Comparison of ENCODE assay signal across 32 cellular contexts in genomic region chr12:68293347-68293746, GRCh38. TPM values are rescaled to one million over a fixed set of nuclear protein-coding genes. Genes with fewer than 3 reads are reported as not detected.
"Had no signal": no experiment of that assay in that cellular context is flagged by ENCODE, and none has a peak within 500 bp of the region (broad histone marks: within the 10 kb centered on the region; RNA-seq: fewer than 3 reads in every experiment).

No MANE protein-coding gene starts in this region.

- H3K4me1 Mint-ChIP-seq: nephron progenitor cell had no signal

- H3K9me3 Mint-ChIP-seq: effector memory CD8-positive, alpha-beta T cell; mesothelial cell of epicardium; nephron progenitor cell; stimulated activated memory B cell treated with anti-CD40 and anti-IgM and Interleukin-4, amounts not matched to agents 10 μg/mL and 1 μg/mL and 100 μg/mL, for 72 hours; stimulated activated naive CD8-positive, alpha-beta T cell treated with anti-CD3 and anti-CD28 coated beads, Interleukin-15, Interleukin-2, amounts not matched to agents 100 ng/mL and 50 ng/mL, for 24 hours had no signal

- H3K4me1 ChIP-seq: prostate gland, suprapubic skin, upper lobe of right lung, uterus had no signal

- H3K4me3 Mint-ChIP-seq: effector memory CD8-positive, alpha-beta T cell; mesothelial cell of epicardium; naive thymus-derived CD4-positive, alpha-beta T cell; nephron progenitor cell; stimulated activated memory B cell treated with anti-CD40 and anti-IgM and Interleukin-4, amounts not matched to agents 10 μg/mL and 1 μg/mL and 100 μg/mL, for 72 hours; stimulated activated naive CD8-positive, alpha-beta T cell treated with anti-CD3 and anti-CD28 coated beads, Interleukin-15, Interleukin-2, amounts not matched to agents 100 ng/mL and 50 ng/mL, for 24 hours had no signal

- H3K9me3 ChIP-seq: gastroesophageal sphincter, heart left ventricle, left lung, mucosa of descending colon, prostate gland, right atrium auricular region, suprapubic skin, transverse colon, upper lobe of right lung, uterus had no signal

- H3K27ac ChIP-seq: coronary artery, foreskin keratinocyte, heart left ventricle, hepatocyte, left lung, prostate gland, right atrium auricular region, suprapubic skin, transverse colon, upper lobe of right lung, uterus had no signal

- DNase-seq: dermis blood vessel endothelial cell; effector memory CD8-positive, alpha-beta T cell; erythroblast; foreskin keratinocyte; heart left ventricle; left cardiac atrium; left lung; mesenchymal stem cell; mucosa of descending colon; naive thymus-derived CD4-positive, alpha-beta T cell; nephron progenitor cell; nucleus accumbens; stimulated activated CD4-positive, alpha-beta T cell treated with anti-CD3 and anti-CD28 coated beads, Interleukin-2, amount 100 ng/mL, for 24 hours; stimulated activated CD4-positive, alpha-beta T cell treated with anti-CD3 and anti-CD28 coated beads, Interleukin-4, amount 100 ng/mL, for 24 hours; transverse colon; upper lobe of right lung; uterus had no signal

- H3K27me3 ChIP-seq: foreskin keratinocyte, gastroesophageal sphincter, heart left ventricle, hepatocyte, left lung, right atrium auricular region, suprapubic skin, transverse colon, upper lobe of right lung, uterus had no signal

- H3K4me3 ChIP-seq: coronary artery, gastroesophageal sphincter, heart left ventricle, hepatocyte, left lung, mucosa of descending colon, prostate gland, right atrium auricular region, suprapubic skin, transverse colon, upper lobe of right lung, uterus had no signal

- H3K27ac Mint-ChIP-seq: effector memory CD8-positive, alpha-beta T cell; mesothelial cell of epicardium; naive thymus-derived CD4-positive, alpha-beta T cell; nephron progenitor cell; stimulated activated memory B cell treated with anti-CD40 and anti-IgM and Interleukin-4, amounts not matched to agents 10 μg/mL and 1 μg/mL and 100 μg/mL, for 72 hours; stimulated activated naive CD8-positive, alpha-beta T cell treated with anti-CD3 and anti-CD28 coated beads, Interleukin-15, Interleukin-2, amounts not matched to agents 100 ng/mL and 50 ng/mL, for 24 hours had no signal

- H3K27me3 Mint-ChIP-seq: effector memory CD8-positive, alpha-beta T cell; stimulated activated memory B cell treated with anti-CD40 and anti-IgM and Interleukin-4, amounts not matched to agents 10 μg/mL and 1 μg/mL and 100 μg/mL, for 72 hours; stimulated activated naive CD8-positive, alpha-beta T cell treated with anti-CD3 and anti-CD28 coated beads, Interleukin-15, Interleukin-2, amounts not matched to agents 100 ng/mL and 50 ng/mL, for 24 hours had no signal

- H3K36me3 ChIP-seq: prostate gland, right atrium auricular region, transverse colon, upper lobe of right lung, uterus had no signal

- ATAC-seq: effector memory CD8-positive, alpha-beta T cell; foreskin keratinocyte; gastroesophageal sphincter; heart left ventricle; left cardiac atrium; left lung; mucosa of descending colon; naive thymus-derived CD4-positive, alpha-beta T cell; sciatic nerve; stimulated activated memory B cell treated with anti-CD40 and anti-IgM and Interleukin-4, amounts not matched to agents 10 μg/mL and 1 μg/mL and 100 μg/mL, for 72 hours; upper lobe of right lung had no signal

RNA-seq across cellular contexts. Expression of gene IL22, which starts 39.9 kb away (rescaled TPM):
- total RNA-seq: dermis blood vessel endothelial cell, foreskin keratinocyte, gastroesophageal sphincter, heart left ventricle, hepatocyte, kidney epithelial cell, left cardiac atrium, left lung, lower leg skin, lung microvascular endothelial cell, mesothelial cell of epicardium, mucosa of descending colon, osteocyte, prostate gland, right atrium auricular region, sciatic nerve, skeletal muscle tissue, suprapubic skin, transverse colon, upper lobe of right lung, uterus had no signal
